1 cellular context compared by ENCODE assay signal in genomic region chr7:36390199-36391090, GRCh38.
TF ChIP-seq lines count a peak whose summit lies in the region.

No MANE protein-coding gene starts in this region.

TF ChIP-seq in H1, 55 proteins besides CTCF, POLR2A, EP300 and RAD21:
- TF ChIP-seq TAF1 (IDR thresholded peaks at IDR 0.05; ENCODE audit: low read depth, low read length) (peak; percentile 67; the same call in 1 of the 2 replicates), SIRT6 (IDR thresholded peaks at IDR 0.05; ENCODE audit: low read length) (no peak), EZH2 (IDR thresholded peaks at IDR 0.05; ENCODE audit: low read depth, low read length, severe bottlenecking) (no peak), KDM4A (IDR thresholded peaks at IDR 0.05; ENCODE audit: low read depth, low read length, severe bottlenecking) (peak; percentile 75), ATF3 (IDR thresholded peaks at IDR 0.05; ENCODE audit: insufficient read depth, low read depth, low read length) (0 out of 2 replicates have a peak, but pooled peaks have one; percentile 12), ZNF274 (IDR thresholded peaks at IDR 0.05; ENCODE audit: borderline replicate concordance, extremely low read depth, low read length) (no peak), CREB1 (IDR thresholded peaks at IDR 0.05) (0 out of 2 replicates have a peak, but pooled peaks have one; percentile 4), ASH2L (IDR thresholded peaks at IDR 0.05; ENCODE audit: low read length) (peak; percentile 92), TAF7 (optimal IDR thresholded peaks at IDR 0.05; ENCODE audit: borderline replicate concordance, low read depth, low read length) (peak; percentile 62), TEAD4 (IDR thresholded peaks at IDR 0.05; ENCODE audit: low read depth, low read length) (peak; percentile 81), JUND (IDR thresholded peaks at IDR 0.05; ENCODE audit: low read length) (peak; percentile 81; the same call in 1 of the 2 replicates), RNF2 (IDR thresholded peaks at IDR 0.05; ENCODE audit: borderline replicate concordance, low read depth, low read length, missing control alignments, poor library complexity, severe bottlenecking) (no peak), PHF8 (conservative IDR thresholded peaks at IDR 0.05; ENCODE audit: low read depth, low read length) (peak; percentile 87), SAP30 (IDR thresholded peaks at IDR 0.05; ENCODE audit: insufficient read depth, insufficient replicate concordance, low read length) (peak; percentile 67), MAX (IDR thresholded peaks at IDR 0.05) (no peak), POLR2AphosphoS5 (IDR thresholded peaks at IDR 0.05; ENCODE audit: low read depth, low read length) (peak; percentile 67; the same call in 1 of the 2 replicates), SIN3A (conservative IDR thresholded peaks at IDR 0.05 in 1 of 2, IDR thresholded peaks at IDR 0.05 in 1 of 2; ENCODE audit: low read depth in 1 of 2, low read length in 2 of 2) (peak in 1 of 2 experiments; percentile 68; a peak in 2 of 4 replicates), HDAC6 (IDR thresholded peaks at IDR 0.05; ENCODE audit: low read depth, low read length) (no peak)
